8 cellular contexts compared by ENCODE assay signal in genomic region chr3:49019941-49020334, GRCh38. TPM values are rescaled to one million over a fixed set of nuclear protein-coding genes. Genes with fewer than 3 reads are reported as not detected.
DNase-seq lines count a peak whose midpoint lies in the region; ATAC-seq and TF ChIP-seq lines count a peak whose summit lies in the region.

No MANE protein-coding gene starts in this region.

- H3K4me1 ChIP-seq in iPS-15b (ENCODE audit: control insufficient read depth, insufficient read depth, low read length) (peaks cover 13% of the 10 kb centered on the region), thoracic aorta (ENCODE audit: control insufficient read depth in 1 of 2, low read depth in 2 of 2) (peaks cover 34 to 41% of the 10 kb centered on the region in 2 donors)

- no peak for DNase-seq in activated CD8-positive, alpha-beta memory T cell treated with anti-CD3 and anti-CD28 coated beads, Interleukin-2, amount 10 ng/mL, durations not matched to agents 7 days and 5 days
- no peak for DNase-seq in activated CD8-positive, alpha-beta memory T cell treated with anti-CD3 and anti-CD28 coated beads, Interleukin-2, amount 50 U/mL, for 48 hours
- no peak for DNase-seq in WTC11 (ENCODE audit: low spot score)
- DNase-seq in thoracic aorta (ENCODE audit: low spot score): no peak
- DNase-seq in NCI-H2081 treated with DMSO at 0.1 percent for 48 hours (lab: John Stamatoyannopoulos, UW): no peak
- no peak for DNase-seq in iPS-NIHi7 (ENCODE audit: extremely low spot score)
- no peak for DNase-seq in GOT3 (lab: John Stamatoyannopoulos, UW)

- no peaks in the 10 kb centered on the region for H3K9me3 Mint-ChIP-seq in activated CD8-positive, alpha-beta memory T cell treated with anti-CD3 and anti-CD28 coated beads, Interleukin-2, amount 10 ng/mL, durations not matched to agents 7 days and 5 days (ENCODE audit: low read depth)
- H3K9me3 Mint-ChIP-seq in WTC11: no peaks in the 10 kb centered on the region

- H3K9ac ChIP-seq in iPS-15b (ENCODE audit: low read depth, low read length): peak overlapping the region; percentile 79

- CTCF ChIA-PET in activated CD8-positive, alpha-beta memory T cell treated with anti-CD3 and anti-CD28 coated beads, Interleukin-2, amount 10 ng/mL, durations not matched to agents 7 days and 5 days (lab: Charles Lee): interaction anchor here (1.4 to 9.4 kb wide), 5 partner anchors 9 to 122 kb away, joined by 6 to 101 read pairs (median 7); partner anchors contain the start of genes P4HTM, QRICH1, SLC25A20 and WDR6
- CTCF ChIA-PET in WTC11 (lab: Charles Lee): interaction anchor here (0.7 to 8.2 kb wide), 4 partner anchors 10 to 392 kb away, joined by 3 to 124 read pairs (median 52); partner anchors contain the start of genes P4HTM and WDR6

- peaks cover 32% of the 10 kb centered on the region for H3K36me3 Mint-ChIP-seq in activated CD8-positive, alpha-beta memory T cell treated with anti-CD3 and anti-CD28 coated beads, Interleukin-2, amount 10 ng/mL, durations not matched to agents 7 days and 5 days
- H3K36me3 Mint-ChIP-seq in WTC11: peaks cover 39% of the 10 kb centered on the region

- H3K36me3 ChIP-seq in iPS-15b (ENCODE audit: control insufficient read depth, insufficient read depth, low read length) (peaks cover 26% of the 10 kb centered on the region), thoracic aorta (peaks cover 24% of the 10 kb centered on the region)

- no peak for ATAC-seq in activated CD8-positive, alpha-beta memory T cell treated with anti-CD3 and anti-CD28 coated beads, Interleukin-2, amount 10 ng/mL, durations not matched to agents 7 days and 5 days
- ATAC-seq in WTC11 (no peak), thoracic aorta (ENCODE audit: insufficient number of reproducible peaks, low FRiP score, low read depth) (no peak)

- H3K27me3 ChIP-seq in iPS-15b (ENCODE audit: control insufficient read depth, insufficient read depth, low read length) (no peaks in the 10 kb centered on the region), thoracic aorta (replicated peaks; ENCODE audit: insufficient read depth) (no peaks in the 10 kb centered on the region)

- POLR2A ChIA-PET in WTC11 (lab: Charles Lee): interaction anchor here (1.2 to 4.3 kb wide), 6 partner anchors 9 to 358 kb away, joined by 3 to 81 read pairs (median 26); partner anchors contain the start of genes CELSR3, IMPDH2, IP6K2 and P4HTM

- H3K4me3 Mint-ChIP-seq in activated CD8-positive, alpha-beta memory T cell treated with anti-CD3 and anti-CD28 coated beads, Interleukin-2, amount 10 ng/mL, durations not matched to agents 7 days and 5 days: peak overlapping the region; percentile 90
- H3K4me3 Mint-ChIP-seq in WTC11: peak overlapping the region; percentile 92

- H3K27ac ChIP-seq in thoracic aorta: peak overlapping the region in 1 of 2 donors; percentile 99

- H3K4me3 ChIP-seq in iPS-15b (ENCODE audit: low read depth, low read length): peak overlapping the region; percentile 87
- peak overlapping the region; percentile 92 for H3K4me3 ChIP-seq in thoracic aorta

- no peaks in the 10 kb centered on the region for H3K27me3 Mint-ChIP-seq in activated CD8-positive, alpha-beta memory T cell treated with anti-CD3 and anti-CD28 coated beads, Interleukin-2, amount 10 ng/mL, durations not matched to agents 7 days and 5 days
- no peaks in the 10 kb centered on the region for H3K27me3 Mint-ChIP-seq in WTC11 (ENCODE audit: low read depth)

- peak overlapping the region; percentile 94 for H3K27ac Mint-ChIP-seq in activated CD8-positive, alpha-beta memory T cell treated with anti-CD3 and anti-CD28 coated beads, Interleukin-2, amount 10 ng/mL, durations not matched to agents 7 days and 5 days
- H3K27ac Mint-ChIP-seq in WTC11: peak overlapping the region; percentile 89

- peaks cover 50% of the 10 kb centered on the region for H3K4me1 Mint-ChIP-seq in activated CD8-positive, alpha-beta memory T cell treated with anti-CD3 and anti-CD28 coated beads, Interleukin-2, amount 10 ng/mL, durations not matched to agents 7 days and 5 days
- H3K4me1 Mint-ChIP-seq in WTC11: peaks cover 28% of the 10 kb centered on the region

- H3K9me3 ChIP-seq in iPS-15b (ENCODE audit: control insufficient read depth, insufficient read depth, low read length) (no peaks in the 10 kb centered on the region), thoracic aorta (no peaks in the 10 kb centered on the region)

- TF ChIP-seq CTCF in WTC11 (IDR thresholded peaks at IDR 0.05) (no peak), thoracic aorta (IDR thresholded peaks at IDR 0.05) (no peak)

TF ChIP-seq in WTC11, 78 proteins besides CTCF, POLR2A, EP300 and RAD21:
- TF ChIP-seq ZNF396 (CRISPR knock-in tag; IDR thresholded peaks at IDR 0.05; ENCODE audit: borderline replicate concordance) (no peak), NR3C1 (CRISPR knock-in tag; conservative IDR thresholded peaks at IDR 0.05; ENCODE audit: low read depth) (no peak), RORB (CRISPR knock-in tag; IDR thresholded peaks at IDR 0.05) (no peak)

RNA-seq across cellular contexts. Expression of gene DALRD3, which starts 1.6 kb away (rescaled TPM):
- total RNA-seq in activated CD8-positive, alpha-beta memory T cell treated with anti-CD3 and anti-CD28 coated beads, Interleukin-2, amount 10 ng/mL, durations not matched to agents 7 days and 5 days: 10 to 100 TPM; 25.8 to 29.9 TPM
- total RNA-seq in WTC11 (2021) (38.8 to 41.4 TPM (median 39.6 TPM) in 3 replicates), thoracic aorta (10 to 100 TPM; 16.8 to 36.8 TPM)

RNA-seq across cellular contexts. Expression of gene NDUFAF3, which starts 2.0 kb away (rescaled TPM):
- 100 to 1,000 TPM in 1 of 2 experiments, 10 to 100 TPM in 1; 94.3 to 101 TPM for total RNA-seq in activated CD8-positive, alpha-beta memory T cell treated with anti-CD3 and anti-CD28 coated beads, Interleukin-2, amount 10 ng/mL, durations not matched to agents 7 days and 5 days
- total RNA-seq in WTC11 (2021) (36.8 to 50.3 TPM (median 49.6 TPM) in 3 replicates), thoracic aorta (100 to 1,000 TPM in 1 of 2 donors, 10 to 100 TPM in 1; 65.7 to 164 TPM)

RNA-seq across cellular contexts. Expression of gene IMPDH2, which starts 9.3 kb away (rescaled TPM):
- total RNA-seq in activated CD8-positive, alpha-beta memory T cell treated with anti-CD3 and anti-CD28 coated beads, Interleukin-2, amount 10 ng/mL, durations not matched to agents 7 days and 5 days: 100 to 1,000 TPM; 186 to 229 TPM
- total RNA-seq in WTC11 (2021) (449 to 472 TPM (median 452 TPM) in 3 replicates), thoracic aorta (10 to 100 TPM; 56.0 to 96.2 TPM)

RNA-seq across cellular contexts. Expression of gene WDR6, which starts 12.7 kb away (rescaled TPM):
- 100 to 1,000 TPM; 130 to 154 TPM for total RNA-seq in activated CD8-positive, alpha-beta memory T cell treated with anti-CD3 and anti-CD28 coated beads, Interleukin-2, amount 10 ng/mL, durations not matched to agents 7 days and 5 days
- 204 to 213 TPM (median 209 TPM) in 3 replicates for total RNA-seq in WTC11 (2021)
- 100 to 1,000 TPM in 1 of 2 donors, 10 to 100 TPM in 1; 89.9 to 121 TPM for total RNA-seq in thoracic aorta

RNA-seq across cellular contexts. Expression of gene P4HTM, which starts 29.9 kb away (rescaled TPM):
- 10 to 100 TPM; 44.5 to 50.6 TPM for total RNA-seq in activated CD8-positive, alpha-beta memory T cell treated with anti-CD3 and anti-CD28 coated beads, Interleukin-2, amount 10 ng/mL, durations not matched to agents 7 days and 5 days
- 21.9 to 28.8 TPM (median 28.2 TPM) in 3 replicates for total RNA-seq in WTC11 (2021)
- 10 to 100 TPM; 57.6 to 75.1 TPM for total RNA-seq in thoracic aorta
